In genomic region chr6:53547815-53548496, GRCh38 we compare ENCODE assay signal across 8 cellular contexts. TPM values are rescaled to one million over a fixed set of nuclear protein-coding genes. Genes with fewer than 3 reads are reported as not detected.
DNase-seq lines count a peak whose midpoint lies in the region; ATAC-seq and TF ChIP-seq lines count a peak whose summit lies in the region.

No MANE protein-coding gene starts in this region.

- DNase-seq in GM06990 (ENCODE audit: extremely low read depth, insufficient read length) = peak; percentile 99
- peak; percentile 95 for DNase-seq in HFFc6
- peak; percentile 98 for DNase-seq in NB4 (ENCODE audit: low read depth)
- DNase-seq in SK-N-DZ (ENCODE audit: low spot score) = peak; percentile 93
- DNase-seq in glomerular visceral epithelial cell (ENCODE audit: extremely low spot score) = peak; percentile 96
- DNase-seq in omental fat pad (ENCODE audit: low spot score) = peak; percentile 89
- DNase-seq in testis = peak; percentile 98

- H3K27ac ChIP-seq in testis = peak overlapping the region; percentile 85 to 95

- H3K4me3 ChIP-seq in GM06990 (replicated peaks; ENCODE audit: low read depth, low read length) (peak overlapping the region; percentile 67), NB4 (ENCODE audit: low read depth, low read length) (peak overlapping the region; percentile 65), testis (peak overlapping the region; percentile 62 to 78)

- no peak for TF ChIP-seq CTCF in GM06990 (IDR thresholded peaks at IDR 0.05; ENCODE audit: insufficient read depth, low read length, poor library complexity, severe bottlenecking)
- no peak for TF ChIP-seq CTCF in HFFc6 (IDR thresholded peaks at IDR 0.05)
- no peak for TF ChIP-seq CTCF in NB4 (IDR thresholded peaks at IDR 0.05; ENCODE audit: low read depth, low read length)
- TF ChIP-seq CTCF in omental fat pad (IDR thresholded peaks at IDR 0.05) = no peak
- peak in 1 of 3 experiments; percentile 42 for TF ChIP-seq CTCF in testis (IDR thresholded peaks at IDR 0.05)

- TF ChIP-seq POLR2A in NB4 (IDR thresholded peaks at IDR 0.05; ENCODE audit: extremely low read depth, insufficient read length) = peak; percentile 48
- TF ChIP-seq POLR2A in testis (IDR thresholded peaks at IDR 0.05) = no peak

- H3K36me3 ChIP-seq in GM06990 (ENCODE audit: control insufficient read depth, insufficient read depth, low read length) = no peaks in the 10 kb centered on the region
- no peaks in the 10 kb centered on the region for H3K36me3 ChIP-seq in testis (ENCODE audit: low read depth, missing control alignments)

- no peaks in the 10 kb centered on the region for H3K9me3 Mint-ChIP-seq in HFFc6
- no peaks in the 10 kb centered on the region for H3K9me3 Mint-ChIP-seq in activated naive CD4-positive, alpha-beta T cell treated with anti-CD3 and anti-CD28 coated beads, Interleukin-2, amount 50 U/mL, for 24 hours

- ATAC-seq in omental fat pad (ENCODE audit: low FRiP score) = peak; percentile 93

- no peaks in the 10 kb centered on the region for H3K27me3 ChIP-seq in GM06990 (replicated peaks; ENCODE audit: control insufficient read depth, insufficient read depth, low read length)
- no peaks in the 10 kb centered on the region for H3K27me3 ChIP-seq in testis

- no peaks in the 10 kb centered on the region; the same call in 1 of the 2 replicates for H3K27me3 Mint-ChIP-seq in HFFc6 (ENCODE audit: insufficient read depth)
- H3K27me3 Mint-ChIP-seq in activated naive CD4-positive, alpha-beta T cell treated with anti-CD3 and anti-CD28 coated beads, Interleukin-2, amount 50 U/mL, for 24 hours = no peaks in the 10 kb centered on the region

- no peaks in the 10 kb centered on the region for H3K36me3 Mint-ChIP-seq in HFFc6 (ENCODE audit: low read depth)
- no peaks in the 10 kb centered on the region for H3K36me3 Mint-ChIP-seq in activated naive CD4-positive, alpha-beta T cell treated with anti-CD3 and anti-CD28 coated beads, Interleukin-2, amount 50 U/mL, for 24 hours

- whole genome bisulfite sequencing in testis, 2 donors = 0 to 1% methylated on average over 15 to 33 of the region's 57 CpGs

- H3K4me1 Mint-ChIP-seq in HFFc6 (ENCODE audit: low read depth) = peaks cover 45% of the 10 kb centered on the region
- peaks cover 45% of the 10 kb centered on the region for H3K4me1 Mint-ChIP-seq in activated naive CD4-positive, alpha-beta T cell treated with anti-CD3 and anti-CD28 coated beads, Interleukin-2, amount 50 U/mL, for 24 hours

- peak overlapping the region; percentile 87 for H3K27ac Mint-ChIP-seq in HFFc6
- H3K27ac Mint-ChIP-seq in activated naive CD4-positive, alpha-beta T cell treated with anti-CD3 and anti-CD28 coated beads, Interleukin-2, amount 50 U/mL, for 24 hours = peak overlapping the region; percentile 72

- H3K4me1 ChIP-seq in testis = peaks cover 13% of the 10 kb centered on the region

- intact Hi-C loops in testis (cut with DNase I; ENCODE audit: low total_unique reads) = no loop called here

- no peaks in the 10 kb centered on the region for H3K9me3 ChIP-seq in testis

- H3K4me3 Mint-ChIP-seq in HFFc6 = peak overlapping the region; percentile 91
- H3K4me3 Mint-ChIP-seq in activated naive CD4-positive, alpha-beta T cell treated with anti-CD3 and anti-CD28 coated beads, Interleukin-2, amount 50 U/mL, for 24 hours = peak overlapping the region; percentile 83

RNA-seq across cellular contexts. Expression of gene GCLC, which starts 3.1 kb away (rescaled TPM):
- total RNA-seq in HFFc6 (2021; fragmentation: NEBNext Ultra II Directional; extraction: Animal tissue kit (Norgen Biotek cat#: 25700)) = 10 to 100 TPM; 10.6 to 18.1 (median 16.0) TPM
- 18.3 and 22.7 TPM in 2 replicates for polyA plus RNA-seq in SK-N-DZ (2014; cell fraction: cytosol; rRNA removed)
- 21.0 and 24.6 TPM in 2 replicates for polyA plus RNA-seq in SK-N-DZ (2014; cell fraction: nucleus; rRNA removed)
- 10 to 100 TPM; 38.6 to 86.3 (median 46.6) TPM for total RNA-seq in omental fat pad
- total RNA-seq in testis = 10 to 100 TPM; 37.6 to 44.4 TPM
- polyA plus RNA-seq in testis (ENCODE audit: insufficient read depth, low read depth, low replicate concordance) = 20.1 TPM

Comparison
In these comparisons a context has a peak if more than half of its experiments do, and no peak if none do; other contexts are left out.
1. Peak in every context shown above with its lines: DNase-seq, ATAC-seq, H3K4me3 ChIP-seq and H3K27ac ChIP-seq.